ENCODE assay signal across 17 cellular contexts in the genomic region with DNA sequence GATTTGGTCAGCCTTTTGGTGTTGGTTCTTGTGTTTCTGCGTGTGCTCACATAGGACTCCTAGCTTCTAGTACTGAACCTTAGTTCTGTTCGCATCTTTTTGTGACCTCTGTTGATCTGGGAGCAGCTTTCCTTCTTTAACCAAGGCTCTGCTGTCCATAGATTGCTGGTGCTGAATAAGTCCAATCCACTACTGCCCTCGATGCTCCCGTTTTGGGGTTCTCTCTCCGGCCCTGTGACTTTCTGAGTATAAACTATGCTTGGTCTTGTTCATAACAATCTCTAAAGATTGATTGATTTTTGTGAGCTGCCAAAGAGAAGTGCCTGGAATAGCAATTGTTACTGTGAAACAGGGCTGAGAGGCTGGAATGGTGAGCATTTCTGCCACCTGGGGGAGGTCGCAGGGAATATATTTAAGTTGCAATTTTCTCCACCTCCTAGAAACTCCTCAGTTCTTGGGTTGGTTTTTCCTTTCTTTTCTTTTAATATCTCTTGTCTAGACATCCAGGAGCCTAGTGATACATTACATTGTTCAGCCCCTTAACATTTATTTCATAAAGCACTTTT.
A peak's percentile ranks its signal among the peaks of the same experiment; 100 is the strongest.
DNase-seq lines count a peak whose midpoint lies in the region; ATAC-seq and TF ChIP-seq lines count a peak whose summit lies in the region.
"Had no signal": no experiment of that assay in that cellular context is flagged by ENCODE, and none has a peak within 500 bp of the region (broad histone marks: within the 10 kb centered on the region; RNA-seq: fewer than 3 reads in every experiment).

No MANE protein-coding gene starts in this region.

- DNase-seq in NCI-H1417 (lab: John Stamatoyannopoulos, UW) (peak in 2 of 3 experiments; percentile 10 to 41), NCI-H1417 treated with DMSO at 0.1 percent for 48 hours (lab: John Stamatoyannopoulos, UW) (no peak), astrocyte of the hippocampus (ENCODE audit: low read depth, low spot score) (peak; percentile 2), pons (ENCODE audit: low spot score) (peak; percentile 3), cardiac septum (ENCODE audit: low spot score) (no peak)
- DNase-seq in activated CD4-positive, alpha-beta T cell treated with anti-CD3 and anti-CD28 coated beads, Interleukin-2, amount 50 U/mL, for 4 hours, result no peak
- DNase-seq: activated CD4-positive, CD25-positive, alpha-beta regulatory T cell treated with anti-CD3 and anti-CD28 coated beads, Interleukin-2, amount 50 U/mL, for 72 hours; activated CD8-positive, alpha-beta memory T cell treated with anti-CD3 and anti-CD28 coated beads, Interleukin-2, amount 50 U/mL, for 4 hours; CD8-positive, alpha-beta memory T cell; gastrocnemius medialis; NCI-H1048; NCI-H446 treated with DMSO at 0.1 percent for 48 hours; stimulated activated CD4-positive, alpha-beta T cell treated with anti-CD3 and anti-CD28 coated beads, Interleukin-4, amount 100 ng/mL, for 4 hours; T-helper 1 cell; thyroid gland had no signal

- no peak for ATAC-seq in GM18909 (IDR thresholded peaks at IDR 0.05; ENCODE audit: poor library complexity, unreplicated experiment)
- ATAC-seq: gastrocnemius medialis had no signal

- TF ChIP-seq RAD21 in Ishikawa (IDR thresholded peaks at IDR 0.05; ENCODE audit: low read depth), result no peak

- intact Hi-C loops in cardiac septum (cut with DNase I), result no loop called here

- no peak for TF ChIP-seq EP300 in Ishikawa (IDR thresholded peaks at IDR 0.05; ENCODE audit: borderline replicate concordance)

TF ChIP-seq in Ishikawa, 13 proteins besides CTCF, POLR2A, EP300 and RAD21:
- TF ChIP-seq ZBTB7A (IDR thresholded peaks at IDR 0.05; ENCODE audit: low read depth) (no peak), TCF12 (IDR thresholded peaks at IDR 0.05; ENCODE audit: low read depth) (no peak), REST (IDR thresholded peaks at IDR 0.05; ENCODE audit: low read depth) (peak; percentile 73)
TF ChIP-seq in Ishikawa: peak in this region for 1.

Comparison
In these comparisons a context has a peak if more than half of its experiments do, and no peak if none do; other contexts are left out.
1. DNase-seq: peak in NCI-H1417 (2 of 3), astrocyte of the hippocampus (single experiment) and pons (single experiment); none in NCI-H1417 treated with DMSO at 0.1 percent for 48 hours (single experiment), activated CD4-positive, alpha-beta T cell treated with anti-CD3 and anti-CD28 coated beads, Interleukin-2, amount 50 U/mL, for 4 hours (0 of 2) and cardiac septum (single experiment).